Comparison of ENCODE assay signal across 20 cellular contexts in the genomic region with DNA sequence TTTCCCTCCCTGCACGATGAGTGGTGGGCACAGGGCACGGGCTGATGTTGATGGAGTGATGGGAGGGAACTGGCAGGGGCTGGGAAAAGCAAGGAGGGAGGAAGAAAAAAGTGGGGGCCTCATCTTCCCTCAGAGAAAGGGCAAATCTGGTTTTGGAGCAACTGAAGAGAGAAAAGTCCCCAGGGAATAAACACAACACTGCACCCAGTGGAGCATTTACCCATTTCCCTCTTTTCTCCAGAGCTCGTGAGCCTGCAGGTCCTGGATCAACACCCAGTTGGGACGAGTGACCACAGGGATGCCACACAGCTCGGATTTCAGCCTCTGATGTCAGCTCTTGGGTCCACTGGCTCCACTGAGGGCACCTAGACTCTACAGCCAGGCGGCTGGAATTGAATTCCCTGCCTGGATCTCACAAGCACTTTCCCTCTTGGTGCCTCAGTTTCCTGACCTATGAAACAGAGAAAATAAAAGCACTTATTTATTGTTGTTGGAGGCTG.
"Had no signal": no experiment of that assay in that cellular context is flagged by ENCODE, and none has a peak within 500 bp of the region (broad histone marks: within the 10 kb centered on the region; RNA-seq: fewer than 3 reads in every experiment).

No MANE protein-coding gene starts in this region.

- H3K27me3 ChIP-seq: colonic mucosa, heart left ventricle, vagina had no signal

- H3K9me3 ChIP-seq: colonic mucosa, mucosa of descending colon, thoracic aorta, vagina had no signal

- H3K9me3 Mint-ChIP-seq: endodermal cell, neural crest cell, type B pancreatic cell had no signal

- H3K4me2 ChIP-seq: smooth muscle cell had no signal

- H3K27me3 Mint-ChIP-seq: naive B cell had no signal

- H3K4me1 ChIP-seq: colonic mucosa had no signal

- ATAC-seq: mucosa of descending colon, sciatic nerve had no signal

- H3K4me3 ChIP-seq: colonic mucosa, heart left ventricle, mucosa of descending colon, smooth muscle cell, thoracic aorta, vagina had no signal

- H3K4me3 Mint-ChIP-seq: endodermal cell, naive B cell, neural crest cell, type B pancreatic cell had no signal

- H3K36me3 ChIP-seq: colonic mucosa had no signal

- H3K4me1 Mint-ChIP-seq: endodermal cell, neural crest cell had no signal

- H3K27ac ChIP-seq: colonic mucosa, heart left ventricle, thoracic aorta, vagina had no signal

- DNase-seq: activated CD4-positive, alpha-beta T cell treated with anti-CD3 and anti-CD28 coated beads, Interleukin-2, amount 50 U/mL, for 4 hours; amygdala; colonic mucosa; endodermal cell; heart left ventricle; left cardiac atrium; mesenchymal stem cell; mucosa of descending colon; naive B cell; occipital lobe; stimulated activated CD4-positive, alpha-beta T cell treated with anti-CD3 and anti-CD28 coated beads, Interleukin-15, amount 100 ng/mL, for 24 hours; stimulated activated CD8-positive, alpha-beta memory T cell treated with anti-CD3 and anti-CD28 coated beads, Interleukin-4, amount 100 ng/mL, for 48 hours; stimulated activated naive CD4-positive, alpha-beta T cell treated with Interleukin-2 at 50 U/mL for 16 hours; T-helper 9 cell had no signal

- H3K27ac Mint-ChIP-seq: endodermal cell, type B pancreatic cell had no signal
